ENCODE assay signal across 24 cellular contexts in genomic region chr7:122578350-122578749, GRCh38.
DNase-seq lines count a peak whose midpoint lies in the region; ATAC-seq and TF ChIP-seq lines count a peak whose summit lies in the region.
"Had no signal": no experiment of that assay in that cellular context is flagged by ENCODE, and none has a peak within 500 bp of the region (broad histone marks: within the 10 kb centered on the region; RNA-seq: fewer than 3 reads in every experiment).

No MANE protein-coding gene starts in this region.

- no peak overlapping the region for H4K5ac ChIP-seq in H9 (ENCODE audit: insufficient read length, low read depth, low read length)

- H3K14ac ChIP-seq in H9 (ENCODE audit: insufficient read depth, low read length) = no peak overlapping the region

- H3K27me3 Mint-ChIP-seq in GM23338 (ENCODE audit: insufficient read depth, low read depth, poor library complexity) (no peaks in the 10 kb centered on the region), H9 (ENCODE audit: low read depth) (no peaks in the 10 kb centered on the region)
- H3K27me3 Mint-ChIP-seq: CD4-positive, alpha-beta memory T cell; CD4-positive, CD25-positive, alpha-beta regulatory T cell; CD8-positive, alpha-beta memory T cell had no signal

- no peak overlapping the region for H4K8ac ChIP-seq in H9 (replicated peaks; ENCODE audit: insufficient read length, low read depth, low read length)

- H3K4me1 ChIP-seq in GM23338 (ENCODE audit: insufficient read depth) (0 out of 2 replicates have a peak, but pooled peaks cover 6% of the 10 kb centered on the region), H9 (ENCODE audit: insufficient read depth, low read length) (no peaks in the 10 kb centered on the region; the same call in 1 of the 2 replicates)
- H3K4me1 ChIP-seq: BE2C, BLaER1 had no signal

- H2AFZ ChIP-seq in GM23338 (no peak overlapping the region), H9 (ENCODE audit: low read length) (no peak overlapping the region)

- no peak overlapping the region for H3K4ac ChIP-seq in H9 (ENCODE audit: low read depth, low read length)

- H3K9me2 ChIP-seq in GM23338 (ENCODE audit: insufficient read depth) = no peaks in the 10 kb centered on the region

- no peak overlapping the region for H2BK12ac ChIP-seq in H9 (ENCODE audit: insufficient read length, low read depth, low read length)

- H3K79me2 ChIP-seq in GM23338 (replicated peaks; ENCODE audit: insufficient read depth) = no peaks in the 10 kb centered on the region
- no peaks in the 10 kb centered on the region for H3K79me2 ChIP-seq in H9 (ENCODE audit: insufficient read depth, low read length)

- no peak overlapping the region for H3K23ac ChIP-seq in H9 (ENCODE audit: insufficient read length, low read depth, low read length)

- H3K23me2 ChIP-seq in H9 (ENCODE audit: insufficient read length, low read depth, low read length, poor library complexity, severe bottlenecking) = no peaks in the 10 kb centered on the region

- H2BK120ac ChIP-seq in H9 (ENCODE audit: low read depth, low read length, poor library complexity, severe bottlenecking) = no peak overlapping the region

- H3K4me1 Mint-ChIP-seq in GM23338 (peaks cover 22% of the 10 kb centered on the region), H9 (peaks cover 7 to 9% of the 10 kb centered on the region in 2 experiments)
- H3K4me1 Mint-ChIP-seq: CD14-positive monocyte; CD4-positive, alpha-beta memory T cell; CD4-positive, CD25-positive, alpha-beta regulatory T cell; CD8-positive, alpha-beta memory T cell had no signal

- no peak overlapping the region for H4K91ac ChIP-seq in H9 (ENCODE audit: insufficient read length, low read depth, low read length)

- TF ChIP-seq CTCF in GM23338 (conservative IDR thresholded peaks at IDR 0.05; ENCODE audit: low read depth in 2 of 2) = no peak
- no peak for TF ChIP-seq CTCF in H9 (conservative IDR thresholded peaks at IDR 0.05)
- no peak for TF ChIP-seq CTCF in VCaP (conservative IDR thresholded peaks at IDR 0.05)

- WGBS in H9 (ENCODE audit: extremely low coverage, insufficient read length, low lambda C conversion rate) = no CpG with 5 or more reads among the region's 2 CpGs

- H3K27ac ChIP-seq in GM23338 (ENCODE audit: low read depth) = no peak overlapping the region
- no peak overlapping the region for H3K27ac ChIP-seq in H9 (ENCODE audit: insufficient read length, low read depth, low read length)
- peak overlapping the region; percentile 74 for H3K27ac ChIP-seq in VCaP
- H3K27ac ChIP-seq: BLaER1 had no signal

- H3K18ac ChIP-seq in H9 (ENCODE audit: insufficient read length, low read depth, low read length) = no peak overlapping the region

- H3F3A ChIP-seq in GM23338 (replicated peaks; ENCODE audit: low read depth) = no peaks in the 10 kb centered on the region

- no peaks in the 10 kb centered on the region for H3K27me3 ChIP-seq in GM23338 (ENCODE audit: insufficient read depth)
- H3K27me3 ChIP-seq in H9 (ENCODE audit: insufficient read depth, low read length) = no peaks in the 10 kb centered on the region
- H3K27me3 ChIP-seq: BE2C, BLaER1 had no signal

- no peak overlapping the region for H2BK15ac ChIP-seq in H9 (ENCODE audit: low read depth, low read length)

- H3T11ph ChIP-seq in H9 (ENCODE audit: low read length) = no peak overlapping the region

- no peak overlapping the region for H3K4me3 Mint-ChIP-seq in GM23338
- H3K4me3 Mint-ChIP-seq in H9 = no peak overlapping the region
- H3K4me3 Mint-ChIP-seq: CD14-positive monocyte; CD4-positive, CD25-positive, alpha-beta regulatory T cell; CD8-positive, alpha-beta memory T cell had no signal

- H3K9me3 ChIP-seq in H9 (ENCODE audit: control insufficient read depth, low read depth, low read length) = no peaks in the 10 kb centered on the region
- H3K9me3 ChIP-seq: BE2C, BLaER1 had no signal

- no peak overlapping the region for H2BK5ac ChIP-seq in H9 (ENCODE audit: insufficient read length, low read length)

- ATAC-seq in GM23338 (no peak), GM21619 (IDR thresholded peaks at IDR 0.05; ENCODE audit: unreplicated experiment) (no peak)

- no peak overlapping the region for H3K4me3 ChIP-seq in GM23338
- H3K4me3 ChIP-seq: BLaER1, GM12878 had no signal

- H3K36me3 ChIP-seq in GM23338 (ENCODE audit: insufficient read depth) = no peaks in the 10 kb centered on the region
- H3K36me3 ChIP-seq: BE2C, BLaER1 had no signal

- no peak overlapping the region for H2BK20ac ChIP-seq in H9 (ENCODE audit: low read depth, low read length, poor library complexity, severe bottlenecking)

- H3K4me2 ChIP-seq in GM23338 (no peak overlapping the region), H9 (ENCODE audit: insufficient read depth, insufficient read length, low read length) (no peak overlapping the region)
- H3K4me2 ChIP-seq: BLaER1 had no signal

- no peak overlapping the region for H3K56ac ChIP-seq in H9 (ENCODE audit: insufficient read length, low read depth, low read length)

- no peaks in the 10 kb centered on the region for H3K9me3 Mint-ChIP-seq in GM23338
- H3K9me3 Mint-ChIP-seq in H9 = no peaks in the 10 kb centered on the region

- H4K20me1 ChIP-seq in GM23338 (replicated peaks; ENCODE audit: insufficient read depth) (no peaks in the 10 kb centered on the region), H9 (ENCODE audit: control insufficient read depth, insufficient read depth, insufficient read length) (no peaks in the 10 kb centered on the region)
- H4K20me1 ChIP-seq: BLaER1 had no signal

- peak overlapping the region; percentile 7 for H3K27ac Mint-ChIP-seq in GM23338
- peak overlapping the region; percentile 1 to 22 (median 7); a peak in 2 of 7 replicates for H3K27ac Mint-ChIP-seq in H9
- H3K27ac Mint-ChIP-seq: CD14-positive monocyte; CD4-positive, alpha-beta memory T cell; CD4-positive, CD25-positive, alpha-beta regulatory T cell; CD8-positive, alpha-beta memory T cell had no signal

- no peak overlapping the region for H3K9ac ChIP-seq in H9 (ENCODE audit: extremely low read depth, insufficient read length, low read length)
- H3K9ac ChIP-seq: BLaER1 had no signal

- DNase-seq in GM23338 (ENCODE audit: low spot score) (no peak), H9 (no peak), iPS-NIHi7 (ENCODE audit: extremely low spot score) (no peak)
- DNase-seq in activated T-cell treated with anti-CD3 and anti-CD28 coated beads, Interleukin-2, amount 50 U/mL, for 48 hours = no peak
- DNase-seq: 8988T; ACHN; BE2C; C1 segment of cervical spinal cord; CD4-positive, alpha-beta memory T cell; CD4-positive, CD25-positive, alpha-beta regulatory T cell; CD8-positive, alpha-beta memory T cell; COR-L47; DMS 273 treated with DMSO at 0.1 percent for 48 hours; DMS153; DMS53; DMS79; DND-41; EL; GDM1 had no signal

- H3K36me3 Mint-ChIP-seq in GM23338 (ENCODE audit: low read depth) (peaks cover 10% of the 10 kb centered on the region; the same call in 2 of the 3 replicates), H9 (ENCODE audit: insufficient read depth in 1 of 3, low read depth in 3 of 3) (no peaks in the 10 kb centered on the region)
- H3K36me3 Mint-ChIP-seq: CD14-positive monocyte; CD4-positive, alpha-beta memory T cell; CD4-positive, CD25-positive, alpha-beta regulatory T cell; CD8-positive, alpha-beta memory T cell had no signal

- H3K79me1 ChIP-seq in H9 (ENCODE audit: insufficient read depth, low read depth, low read length, poor library complexity, severe bottlenecking) = no peaks in the 10 kb centered on the region

- H2AK5ac ChIP-seq in H9 (ENCODE audit: insufficient read length, low read length) = no peak overlapping the region

TF ChIP-seq in GM23338, 12 proteins besides CTCF, POLR2A, EP300 and RAD21 (continues in another document):
- TF ChIP-seq CREB1 (CRISPR knock-in tag; IDR thresholded peaks at IDR 0.05; ENCODE audit: low read depth) (no peak), EZH2 (IDR thresholded peaks at IDR 0.05; ENCODE audit: low read depth, unreplicated experiment) (no peak), ETS1 (IDR thresholded peaks at IDR 0.05) (no peak), JUNB (IDR thresholded peaks at IDR 0.05; ENCODE audit: unreplicated experiment) (no peak), REST (IDR thresholded peaks at IDR 0.05; ENCODE audit: unreplicated experiment) (no peak), EZH2phosphoT487 (IDR thresholded peaks at IDR 0.05; ENCODE audit: unreplicated experiment) (no peak), NANOG (IDR thresholded peaks at IDR 0.05; ENCODE audit: borderline replicate concordance) (no peak), POLR2AphosphoS5 (IDR thresholded peaks at IDR 0.05; ENCODE audit: low read depth) (no peak), STAT1 (IDR thresholded peaks at IDR 0.05; ENCODE audit: unreplicated experiment) (no peak)
